1 cellular context compared by ENCODE assay signal in the genomic region with DNA sequence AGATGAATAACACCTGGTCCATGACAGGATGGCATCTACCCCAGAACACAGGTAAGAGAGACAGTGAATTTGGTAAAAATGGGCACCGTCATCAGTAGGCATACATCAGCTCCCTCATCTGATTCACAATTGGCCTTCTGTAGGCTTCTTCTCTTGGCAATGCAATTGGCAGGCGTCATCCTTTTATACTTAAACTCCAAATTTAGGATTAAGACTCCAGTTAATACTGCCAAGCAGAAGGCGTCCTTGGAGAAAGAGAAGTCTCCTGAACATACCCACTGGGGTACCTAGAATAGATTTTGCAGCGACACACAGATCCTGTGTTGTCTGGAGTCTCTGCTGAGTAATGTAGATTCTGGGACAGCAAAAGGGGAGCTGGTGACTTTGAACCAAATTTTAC.
TF ChIP-seq lines count a peak whose summit lies in the region.

No MANE protein-coding gene starts in this region.

TF ChIP-seq in HepG2, 621 proteins besides CTCF, POLR2A, EP300 and RAD21 (continued from another document):
- 0 out of 2 replicates have a peak, but pooled peaks have one; percentile 3 for TF ChIP-seq MIER2 (CRISPR knock-in tag; IDR thresholded peaks at IDR 0.05)
- TF ChIP-seq ZNF703 (CRISPR knock-in tag; IDR thresholded peaks at IDR 0.05; ENCODE audit: borderline replicate concordance) = 0 out of 2 replicates have a peak, but pooled peaks have one; percentile 0
- TF ChIP-seq FOXO4 (CRISPR knock-in tag; conservative IDR thresholded peaks at IDR 0.05) = no peak
- TF ChIP-seq ZNF484 (CRISPR knock-in tag; IDR thresholded peaks at IDR 0.05; ENCODE audit: borderline replicate concordance, low read depth) = no peak
- TF ChIP-seq ZNF333 (CRISPR knock-in tag; IDR thresholded peaks at IDR 0.05; ENCODE audit: borderline replicate concordance) = no peak
- peak; percentile 35; the same call in 1 of the 2 replicates for TF ChIP-seq ZNF605 (CRISPR knock-in tag; IDR thresholded peaks at IDR 0.05)
- TF ChIP-seq FOXJ3 (CRISPR knock-in tag; IDR thresholded peaks at IDR 0.05; ENCODE audit: borderline replicate concordance) = no peak
- 0 out of 2 replicates have a peak, but pooled peaks have one; percentile 5 for TF ChIP-seq ZNF780A (CRISPR knock-in tag; IDR thresholded peaks at IDR 0.05)
- TF ChIP-seq, protein P1, sequence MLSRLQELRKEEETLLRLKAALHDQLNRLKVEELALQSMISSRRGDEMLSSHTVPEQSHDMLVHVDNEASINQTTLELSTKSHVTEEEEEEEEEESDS (CRISPR knock-in tag; IDR thresholded peaks at IDR 0.05; ENCODE audit: borderline replicate concordance) = 0 out of 2 replicates have a peak, but pooled peaks have one; percentile 9
- no peak for TF ChIP-seq ZNF839 (CRISPR knock-in tag; IDR thresholded peaks at IDR 0.05; ENCODE audit: borderline replicate concordance)
